35 cellular contexts compared by ENCODE assay signal in genomic region chr10:67868132-67868531, GRCh38.
"Had no signal": no experiment of that assay in that cellular context is flagged by ENCODE, and none has a peak within 500 bp of the region (broad histone marks: within the 10 kb centered on the region; RNA-seq: fewer than 3 reads in every experiment).

No MANE protein-coding gene starts in this region.

- H3K36me3 ChIP-seq: MG63 had no signal

- H3K9me3 ChIP-seq: MG63 had no signal

- DNase-seq: Karpas-422, Kasumi-1, MG63, MM.1S, MV-4-11, NCI-H1048, NCI-H1092, NCI-H1092 treated with DMSO at 0.1 percent for 48 hours, NCI-H1105, NCI-H1105 treated with DMSO at 0.1 percent for 48 hours, NCI-H1417, NCI-H1417 treated with DMSO at 0.1 percent for 48 hours, NCI-H1436, NCI-H1436 treated with DMSO at 0.1 percent for 48 hours, NCI-H146, NCI-H1694, NCI-H1694 treated with DMSO at 0.1 percent for 48 hours, NCI-H187, NCI-H187 treated with DMSO at 0.1 percent for 48 hours, NCI-H1930, NCI-H2029, NCI-H2029 treated with DMSO at 0.1 percent for 48 hours, NCI-H2081, NCI-H2081 treated with DMSO at 0.1 percent for 48 hours, NCI-H2107, NCI-H2171, NCI-H2171 treated with DMSO at 0.1 percent for 48 hours, NCI-H2227 treated with DMSO at 0.1 percent for 48 hours, NCI-H226, NCI-H345, NCI-H446, NCI-H446 treated with DMSO at 0.1 percent for 48 hours, NCI-H510A, NCI-H510A treated with DMSO at 0.1 percent for 48 hours, NCI-H524 had no signal

- H3K4me3 ChIP-seq: MG63 had no signal

- H3K27me3 ChIP-seq: MG63 had no signal
